ENCODE assay signal across 1 cellular context in genomic region chr21:44778499-44778911, GRCh38.
TF ChIP-seq lines count a peak whose summit lies in the region.

No MANE protein-coding gene starts in this region.

TF ChIP-seq in HepG2, 621 proteins besides CTCF, POLR2A, EP300 and RAD21 (continued from another document and continues in another):
- TF ChIP-seq KAT8 (CRISPR knock-in tag; IDR thresholded peaks at IDR 0.05) (peak; percentile 44; the same call in 1 of the 2 replicates), IKZF4 (CRISPR knock-in tag; IDR thresholded peaks at IDR 0.05; ENCODE audit: borderline replicate concordance, low read depth, not compliant biosample characterization) (no peak), ZNF709 (CRISPR knock-in tag; IDR thresholded peaks at IDR 0.05) (no peak), ARID5B (CRISPR knock-in tag; IDR thresholded peaks at IDR 0.05) (peak; percentile 68), AFF4 (CRISPR knock-in tag; IDR thresholded peaks at IDR 0.05) (no peak), CREB1 (IDR thresholded peaks at IDR 0.05) (peak; percentile 52; the same call in 1 of the 2 replicates), CREB1 (CRISPR knock-in tag; IDR thresholded peaks at IDR 0.05) (no peak), FOXK1 (CRISPR knock-in tag; IDR thresholded peaks at IDR 0.05; ENCODE audit: borderline replicate concordance, low read depth) (peak; percentile 71; the same call in 1 of the 2 replicates), KDM2A (CRISPR knock-in tag; IDR thresholded peaks at IDR 0.05; ENCODE audit: borderline replicate concordance, low read depth) (peak; percentile 18; the same call in 1 of the 2 replicates), MATR3 (CRISPR knock-in tag; IDR thresholded peaks at IDR 0.05) (no peak), ZBTB43 (CRISPR knock-in tag; conservative IDR thresholded peaks at IDR 0.05) (no peak), HOXA7 (CRISPR knock-in tag; IDR thresholded peaks at IDR 0.05) (no peak), DMTF1 (CRISPR knock-in tag; IDR thresholded peaks at IDR 0.05) (no peak), SOX6 (IDR thresholded peaks at IDR 0.05) (no peak), SOX6 (CRISPR knock-in tag; IDR thresholded peaks at IDR 0.05) (peak; percentile 86), ZNF710 (CRISPR knock-in tag; IDR thresholded peaks at IDR 0.05; ENCODE audit: borderline replicate concordance) (peak; percentile 77; the same call in 1 of the 2 replicates), NKX3-1 (CRISPR knock-in tag; IDR thresholded peaks at IDR 0.05) (no peak), ZNF772 (CRISPR knock-in tag; IDR thresholded peaks at IDR 0.05) (no peak), THAP9 (CRISPR knock-in tag; IDR thresholded peaks at IDR 0.05; ENCODE audit: borderline replicate concordance) (no peak), NR2F6 (IDR thresholded peaks at IDR 0.05) (no peak), NR2F6 (CRISPR knock-in tag; IDR thresholded peaks at IDR 0.05) (peak; percentile 50; the same call in 1 of the 2 replicates), FOSL1 (CRISPR knock-in tag; IDR thresholded peaks at IDR 0.05; ENCODE audit: borderline replicate concordance) (peak; percentile 92), RCOR2 (CRISPR knock-in tag; IDR thresholded peaks at IDR 0.05) (0 out of 2 replicates have a peak, but pooled peaks have one; percentile 36), ZNF3 (CRISPR knock-in tag; IDR thresholded peaks at IDR 0.05) (no peak), ZNF414 (CRISPR knock-in tag; IDR thresholded peaks at IDR 0.05) (no peak), LRRFIP1 (CRISPR knock-in tag; conservative IDR thresholded peaks at IDR 0.05) (no peak), MLX (CRISPR knock-in tag; IDR thresholded peaks at IDR 0.05) (no peak), GMEB1 (CRISPR knock-in tag; IDR thresholded peaks at IDR 0.05; ENCODE audit: borderline replicate concordance) (no peak), IRF2 (CRISPR knock-in tag; IDR thresholded peaks at IDR 0.05) (peak; percentile 57; the same call in 1 of the 2 replicates), SMARCE1 (IDR thresholded peaks at IDR 0.05; ENCODE audit: borderline replicate concordance) (no peak), ZBTB1 (CRISPR knock-in tag; IDR thresholded peaks at IDR 0.05; ENCODE audit: borderline replicate concordance) (no peak), HCFC1 (IDR thresholded peaks at IDR 0.05; ENCODE audit: low read depth, low read length) (no peak), KDM3A (CRISPR knock-in tag; IDR thresholded peaks at IDR 0.05; ENCODE audit: low read depth) (peak; percentile 47; the same call in 1 of the 2 replicates)
